ENCODE assay signal across 14 cellular contexts in the genomic region with DNA sequence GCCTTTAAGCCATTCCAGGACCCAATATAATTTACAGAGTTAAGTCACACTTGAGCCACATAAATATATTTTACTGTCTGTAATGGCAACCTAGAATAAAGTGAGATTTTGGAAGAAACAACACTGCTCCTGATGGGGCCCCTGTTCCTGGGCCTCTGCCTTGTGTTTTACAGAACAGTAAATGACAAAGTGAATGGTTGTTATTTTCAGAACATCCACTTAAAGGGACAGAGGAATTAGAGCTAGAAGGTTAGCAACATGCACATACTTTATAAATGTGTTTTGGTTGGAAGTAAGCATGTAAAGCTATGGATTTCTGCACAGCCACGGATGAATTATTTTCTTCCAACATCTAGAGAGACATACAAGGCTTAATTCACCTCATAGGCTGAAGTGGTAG. TPM values are rescaled to one million over a fixed set of nuclear protein-coding genes. Genes with fewer than 3 reads are reported as not detected.
DNase-seq lines count a peak whose midpoint lies in the region; ATAC-seq, FAIRE-seq and TF ChIP-seq lines count a peak whose summit lies in the region.
"Had no signal": no experiment of that assay in that cellular context is flagged by ENCODE, and none has a peak within 500 bp of the region (broad histone marks: within the 10 kb centered on the region; RNA-seq: fewer than 3 reads in every experiment).

No MANE protein-coding gene starts in this region.

- no peaks in the 10 kb centered on the region for H3K9me3 ChIP-seq in kidney (ENCODE audit: control insufficient read depth in 1 of 2, low read length in 2 of 2)
- H3K9me3 ChIP-seq: A549 had no signal

- peaks cover 2 to 11% of the 10 kb centered on the region in 2 donors for H3K4me1 ChIP-seq in kidney (ENCODE audit: control insufficient read depth in 1 of 2, insufficient read depth in 1 of 2, low read depth in 1 of 2, low read length in 2 of 2)

- no peaks in the 10 kb centered on the region for H3K36me3 ChIP-seq in kidney (ENCODE audit: control insufficient read depth in 1 of 2, insufficient read depth in 2 of 2, low read length in 2 of 2)

- H3K4me3 Mint-ChIP-seq in activated CD4-positive, alpha-beta T cell treated with anti-CD3 and anti-CD28 coated beads, Interleukin-2, amount 10 ng/mL, durations not matched to agents 24 days and 14 days = peak overlapping the region; percentile 99
- H3K4me3 Mint-ChIP-seq in activated T-helper 1 cell treated with anti-CD3 and anti-CD28 coated beads, Interleukin-12 subunit alpha, Interleukin-12 subunit beta, Interleukin-2, Interleukin-4 antibody, amounts not matched to agents 30 ng/mL and 10 ng/mL and 1 ng/mL, durations not matched to agents 14 hours and 24 hours and 36 hours = peak overlapping the region; percentile 99
- H3K4me3 Mint-ChIP-seq in stimulated activated naive B cell treated with anti-CD40 and anti-IgM and Interleukin-4, amounts not matched to agents 10 μg/mL and 1 μg/mL and 100 μg/mL, for 72 hours = peak overlapping the region; percentile 97 to 98

- ATAC-seq in stimulated activated naive B cell treated with anti-CD40 and anti-IgM and Interleukin-4, amounts not matched to agents 10 μg/mL and 1 μg/mL and 100 μg/mL, for 72 hours (replicated peaks) = no peak
- no peak for ATAC-seq in GM21360 (IDR thresholded peaks at IDR 0.05; ENCODE audit: unreplicated experiment)
- ATAC-seq: A549, HCT116 had no signal

- no peak for FAIRE-seq in kidney (lab: Jason Lieb, UNC)
- FAIRE-seq: A549 had no signal

- peak overlapping the region; percentile 20 to 62 for H3K9ac ChIP-seq in kidney (ENCODE audit: low read length in 2 of 2)

- peak overlapping the region in 1 of 2 donors; percentile 75 for H3K27ac ChIP-seq in kidney (ENCODE audit: low read depth in 2 of 2, low read length in 2 of 2)
- H3K27ac ChIP-seq: A549, SJSA1 had no signal

- no peaks in the 10 kb centered on the region for H3K9me3 Mint-ChIP-seq in activated CD4-positive, alpha-beta T cell treated with anti-CD3 and anti-CD28 coated beads, Interleukin-2, amount 10 ng/mL, durations not matched to agents 24 days and 14 days
- H3K9me3 Mint-ChIP-seq in activated T-helper 1 cell treated with anti-CD3 and anti-CD28 coated beads, Interleukin-12 subunit alpha, Interleukin-12 subunit beta, Interleukin-2, Interleukin-4 antibody, amounts not matched to agents 30 ng/mL and 10 ng/mL and 1 ng/mL, durations not matched to agents 14 hours and 24 hours and 36 hours = no peaks in the 10 kb centered on the region
- no peaks in the 10 kb centered on the region for H3K9me3 Mint-ChIP-seq in stimulated activated naive B cell treated with anti-CD40 and anti-IgM and Interleukin-4, amounts not matched to agents 10 μg/mL and 1 μg/mL and 100 μg/mL, for 72 hours

- peak; percentile 61 for DNase-seq in activated CD4-positive, alpha-beta T cell treated with anti-CD3 and anti-CD28 coated beads, Interleukin-2, amount 10 ng/mL, durations not matched to agents 24 days and 14 days
- no peak for DNase-seq in activated CD4-positive, alpha-beta T cell treated with anti-CD3 and anti-CD28 coated beads for 1 hour
- no peak for DNase-seq in activated T-helper 1 cell treated with anti-CD3 and anti-CD28 coated beads, Interleukin-12 subunit alpha, Interleukin-12 subunit beta, Interleukin-2, Interleukin-4 antibody, amounts not matched to agents 30 ng/mL and 10 ng/mL and 1 ng/mL, durations not matched to agents 14 hours and 24 hours and 36 hours (ENCODE audit: low spot score)
- no peak for DNase-seq in kidney
- DNase-seq in stimulated activated naive B cell treated with anti-CD40 and anti-IgM and Interleukin-4, amounts not matched to agents 10 μg/mL and 1 μg/mL and 100 μg/mL, for 72 hours = no peak
- no peak for DNase-seq in NCI-H345 (lab: John Stamatoyannopoulos, UW)
- DNase-seq in stimulated activated CD4-positive, alpha-beta T cell treated with anti-CD3 and anti-CD28 coated beads, Interleukin-12 subunit alpha, Interleukin-12 subunit beta, amount 100 ng/mL, for 4 hours = no peak
- DNase-seq: activated gamma-delta T cell treated with Interleukin-2 at 50 U/mL for 16 hours, glutamatergic neuron, Karpas-422 had no signal

- no peak for TF ChIP-seq CTCF in kidney (IDR thresholded peaks at IDR 0.05; ENCODE audit: borderline replicate concordance, extremely low read depth, insufficient read depth)

- H3K27ac Mint-ChIP-seq in activated CD4-positive, alpha-beta T cell treated with anti-CD3 and anti-CD28 coated beads, Interleukin-2, amount 10 ng/mL, durations not matched to agents 24 days and 14 days = peak overlapping the region; percentile 99
- H3K27ac Mint-ChIP-seq in activated T-helper 1 cell treated with anti-CD3 and anti-CD28 coated beads, Interleukin-12 subunit alpha, Interleukin-12 subunit beta, Interleukin-2, Interleukin-4 antibody, amounts not matched to agents 30 ng/mL and 10 ng/mL and 1 ng/mL, durations not matched to agents 14 hours and 24 hours and 36 hours = peak overlapping the region; percentile 98
- peak overlapping the region; percentile 97 for H3K27ac Mint-ChIP-seq in stimulated activated naive B cell treated with anti-CD40 and anti-IgM and Interleukin-4, amounts not matched to agents 10 μg/mL and 1 μg/mL and 100 μg/mL, for 72 hours

- no peaks in the 10 kb centered on the region for H3K27me3 Mint-ChIP-seq in activated CD4-positive, alpha-beta T cell treated with anti-CD3 and anti-CD28 coated beads, Interleukin-2, amount 10 ng/mL, durations not matched to agents 24 days and 14 days
- no peaks in the 10 kb centered on the region for H3K27me3 Mint-ChIP-seq in activated T-helper 1 cell treated with anti-CD3 and anti-CD28 coated beads, Interleukin-12 subunit alpha, Interleukin-12 subunit beta, Interleukin-2, Interleukin-4 antibody, amounts not matched to agents 30 ng/mL and 10 ng/mL and 1 ng/mL, durations not matched to agents 14 hours and 24 hours and 36 hours (ENCODE audit: insufficient read depth)
- no peaks in the 10 kb centered on the region for H3K27me3 Mint-ChIP-seq in stimulated activated naive B cell treated with anti-CD40 and anti-IgM and Interleukin-4, amounts not matched to agents 10 μg/mL and 1 μg/mL and 100 μg/mL, for 72 hours

- H3K36me3 Mint-ChIP-seq in activated CD4-positive, alpha-beta T cell treated with anti-CD3 and anti-CD28 coated beads, Interleukin-2, amount 10 ng/mL, durations not matched to agents 24 days and 14 days (ENCODE audit: low read depth) = peaks cover 82% of the 10 kb centered on the region
- H3K36me3 Mint-ChIP-seq in activated T-helper 1 cell treated with anti-CD3 and anti-CD28 coated beads, Interleukin-12 subunit alpha, Interleukin-12 subunit beta, Interleukin-2, Interleukin-4 antibody, amounts not matched to agents 30 ng/mL and 10 ng/mL and 1 ng/mL, durations not matched to agents 14 hours and 24 hours and 36 hours (ENCODE audit: low read depth) = peaks cover 74% of the 10 kb centered on the region
- peaks cover 50 to 78% of the 10 kb centered on the region in 2 donors for H3K36me3 Mint-ChIP-seq in stimulated activated naive B cell treated with anti-CD40 and anti-IgM and Interleukin-4, amounts not matched to agents 10 μg/mL and 1 μg/mL and 100 μg/mL, for 72 hours

- H3K4me1 Mint-ChIP-seq in activated CD4-positive, alpha-beta T cell treated with anti-CD3 and anti-CD28 coated beads, Interleukin-2, amount 10 ng/mL, durations not matched to agents 24 days and 14 days = peaks cover 45% of the 10 kb centered on the region
- H3K4me1 Mint-ChIP-seq in activated T-helper 1 cell treated with anti-CD3 and anti-CD28 coated beads, Interleukin-12 subunit alpha, Interleukin-12 subunit beta, Interleukin-2, Interleukin-4 antibody, amounts not matched to agents 30 ng/mL and 10 ng/mL and 1 ng/mL, durations not matched to agents 14 hours and 24 hours and 36 hours (ENCODE audit: low read depth) = peaks cover 64% of the 10 kb centered on the region
- H3K4me1 Mint-ChIP-seq in stimulated activated naive B cell treated with anti-CD40 and anti-IgM and Interleukin-4, amounts not matched to agents 10 μg/mL and 1 μg/mL and 100 μg/mL, for 72 hours = peaks cover 20 to 65% of the 10 kb centered on the region in 2 donors

- intact Hi-C loops in activated CD4-positive, alpha-beta T cell treated with anti-CD3 and anti-CD28 coated beads, Interleukin-2, amount 10 ng/mL, durations not matched to agents 24 days and 14 days (cut with micrococcal nuclease) = loop anchor here (5.0 kb wide), 1 partner anchor 1481 kb away; no protein-coding TSS in a partner anchor
- intact Hi-C loops in activated T-helper 1 cell treated with anti-CD3 and anti-CD28 coated beads, Interleukin-12 subunit alpha, Interleukin-12 subunit beta, Interleukin-2, Interleukin-4 antibody, amounts not matched to agents 30 ng/mL and 10 ng/mL and 1 ng/mL, durations not matched to agents 14 hours and 24 hours and 36 hours (cut with micrococcal nuclease) = no loop called here
- intact Hi-C loops in kidney (cut with DNase I) = no loop called here

- peak overlapping the region; percentile 59 to 83 for H3K4me3 ChIP-seq in kidney (ENCODE audit: low read length in 2 of 2)
- H3K4me3 ChIP-seq: A549, SJSA1 had no signal

RNA-seq across cellular contexts. Expression of gene PTGER4, which starts 3.6 kb away (rescaled TPM):
- 49.1 and 53.0 TPM in 2 replicates for total RNA-seq in activated CD4-positive, alpha-beta T cell treated with anti-CD3 and anti-CD28 coated beads, Interleukin-2, amount 10 ng/mL, durations not matched to agents 24 days and 14 days
- total RNA-seq in activated T-helper 1 cell treated with anti-CD3 and anti-CD28 coated beads, Interleukin-12 subunit alpha, Interleukin-12 subunit beta, Interleukin-2, Interleukin-4 antibody, amounts not matched to agents 30 ng/mL and 10 ng/mL and 1 ng/mL, durations not matched to agents 14 hours and 24 hours and 36 hours = 57.3 and 61.0 TPM in 2 replicates
- 17.2 TPM for total RNA-seq in kidney
- 8.5 TPM for polyA plus RNA-seq in kidney (ENCODE audit: insufficient read depth, low read depth, low replicate concordance)
